8 cellular contexts compared by ENCODE assay signal in genomic region chr6:26026833-26027490, GRCh38.
DNase-seq lines count a peak whose midpoint lies in the region; ATAC-seq and TF ChIP-seq lines count a peak whose summit lies in the region.

No MANE protein-coding gene starts in this region.

- intact Hi-C loops in thyroid gland (cut with DNase I), result no loop called here

- POLR2A ChIA-PET in HEK293T (lab: Yijun Ruan, JAX), result interaction anchor here (0.6 to 16.4 kb wide), 43 partner anchors 10 to 1866 kb away, joined by 3 to 715 read pairs (median 5); a partner anchor contains a TSS

- 0 to 1% methylated on average over 22 to 35 of the region's 44 CpGs for WGBS in gastroesophageal sphincter (ENCODE audit: low coverage in 1 of 2), 2 donors
- 0% methylated on average over 35 to 37 of the region's 44 CpGs for WGBS in thyroid gland, 2 donors

- H3K9me3 ChIP-seq in SJSA1 (replicated peaks) (no peaks in the 10 kb centered on the region), gastroesophageal sphincter (no peaks in the 10 kb centered on the region), thyroid gland (no peaks in the 10 kb centered on the region)

- H3K27me3 ChIP-seq in SJSA1 (replicated peaks) (no peaks in the 10 kb centered on the region), gastroesophageal sphincter (no peaks in the 10 kb centered on the region), thyroid gland (no peaks in the 10 kb centered on the region)

- peaks cover 35% of the 10 kb centered on the region for H3K4me1 ChIP-seq in SJSA1 (replicated peaks)
- peaks cover 2 to 39% (median 11%) of the 10 kb centered on the region in 3 donors for H3K4me1 ChIP-seq in gastroesophageal sphincter
- peaks cover 18 to 19% of the 10 kb centered on the region in 2 donors for H3K4me1 ChIP-seq in thyroid gland

- ATAC-seq in gastroesophageal sphincter, result peak; percentile 73

- H3K4me3 ChIP-seq in SJSA1 (peak overlapping the region; percentile 45), gastroesophageal sphincter (peak overlapping the region; percentile 66 to 69), thyroid gland (replicated peaks in 1 of 3) (peak overlapping the region; percentile 21 to 63 (median 31))

- H3K27ac ChIP-seq in SJSA1, result peak overlapping the region; percentile 95
- H3K27ac ChIP-seq in gastroesophageal sphincter, result peak overlapping the region; percentile 93 to 95 (median 94)
- peak overlapping the region; percentile 85 to 96 (median 91) for H3K27ac ChIP-seq in thyroid gland

- CTCF ChIA-PET in HEK293T (lab: Yijun Ruan, JAX), result interaction anchor here (1.1 to 2.8 kb wide), 5 partner anchors 22 to 38 kb away, joined by 3 to 7 read pairs (median 4); no protein-coding TSS in a partner anchor

- DNase-seq in GDM1 (lab: John Stamatoyannopoulos, UW) (peak; percentile 97), HEK293T (ENCODE audit: extremely low spot score) (peak; percentile 44), NAMALWA (ENCODE audit: low spot score) (peak; percentile 98), SJSA1 (ENCODE audit: low read depth in 1 of 2, low spot score in 2 of 2) (peak; percentile 94 to 96), occipital lobe (lab: John Stamatoyannopoulos, UW) (peak; percentile 59), thyroid gland (peak; percentile 93 to 95)
- peak; percentile 84 for DNase-seq in activated naive CD4-positive, alpha-beta T cell treated with Interleukin-2 at 50 U/mL for 16 hours

- TF ChIP-seq EP300 in gastroesophageal sphincter (IDR thresholded peaks at IDR 0.05), result no peak

- TF ChIP-seq CTCF in gastroesophageal sphincter (IDR thresholded peaks at IDR 0.05) (no peak), thyroid gland (IDR thresholded peaks at IDR 0.05) (no peak)

- H3K36me3 ChIP-seq in SJSA1 (no peaks in the 10 kb centered on the region), gastroesophageal sphincter (no peaks in the 10 kb centered on the region), thyroid gland (no peaks in the 10 kb centered on the region)

- TF ChIP-seq POLR2A in gastroesophageal sphincter (IDR thresholded peaks at IDR 0.05) (peak; percentile 98), thyroid gland (IDR thresholded peaks at IDR 0.05) (peak; percentile 97)

TF ChIP-seq in HEK293T, 16 proteins besides CTCF, POLR2A, EP300 and RAD21:
- TF ChIP-seq SP1 (IDR thresholded peaks at IDR 0.05), result no peak
- no peak for TF ChIP-seq ZNF384 (IDR thresholded peaks at IDR 0.05)
- TF ChIP-seq CTBP1 (IDR thresholded peaks at IDR 0.05; ENCODE audit: borderline replicate concordance), result 0 out of 2 replicates have a peak, but pooled peaks have one; percentile 15
- TF ChIP-seq, protein P1, sequence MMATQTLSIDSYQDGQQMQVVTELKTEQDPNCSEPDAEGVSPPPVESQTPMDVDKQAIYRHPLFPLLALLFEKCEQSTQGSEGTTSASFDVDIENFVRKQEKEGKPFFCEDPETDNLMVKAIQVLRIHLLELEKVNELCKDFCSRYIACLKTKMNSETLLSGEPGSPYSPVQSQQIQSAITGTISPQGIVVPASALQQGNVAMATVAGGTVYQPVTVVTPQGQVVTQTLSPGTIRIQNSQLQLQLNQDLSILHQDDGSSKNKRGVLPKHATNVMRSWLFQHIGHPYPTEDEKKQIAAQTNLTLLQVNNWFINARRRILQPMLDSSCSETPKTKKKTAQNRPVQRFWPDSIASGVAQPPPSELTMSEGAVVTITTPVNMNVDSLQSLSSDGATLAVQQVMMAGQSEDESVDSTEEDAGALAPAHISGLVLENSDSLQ (IDR thresholded peaks at IDR 0.05), result peak; percentile 85
- no peak for TF ChIP-seq BHLHE40 (IDR thresholded peaks at IDR 0.05; ENCODE audit: borderline replicate concordance)
- TF ChIP-seq FOXM1 (IDR thresholded peaks at IDR 0.05; ENCODE audit: borderline replicate concordance), result no peak
- TF ChIP-seq NFRKB (IDR thresholded peaks at IDR 0.05), result 0 out of 2 replicates have a peak, but pooled peaks have one; percentile 33
- TF ChIP-seq ARNT (IDR thresholded peaks at IDR 0.05), result no peak
- TF ChIP-seq FOXK2 (IDR thresholded peaks at IDR 0.05), result no peak
- no peak for TF ChIP-seq SUZ12 (IDR thresholded peaks at IDR 0.05)
- TF ChIP-seq ELF4 (IDR thresholded peaks at IDR 0.05), result peak; percentile 57; the same call in 1 of the 2 replicates
- TF ChIP-seq L3MBTL2 (conservative IDR thresholded peaks at IDR 0.05), result peak; percentile 86
- no peak for TF ChIP-seq TARDBP (IDR thresholded peaks at IDR 0.05)
- TF ChIP-seq HDGF (IDR thresholded peaks at IDR 0.05; ENCODE audit: borderline replicate concordance), result no peak
- TF ChIP-seq LEF1 (IDR thresholded peaks at IDR 0.05; ENCODE audit: borderline replicate concordance), result no peak
- no peak for TF ChIP-seq FOXA1 (IDR thresholded peaks at IDR 0.05)

Comparison
In these comparisons a context has a peak if more than half of its experiments do, and no peak if none do; other contexts are left out.
1. Peak in every context shown above with its lines: DNase-seq, ATAC-seq, H3K4me3 ChIP-seq and H3K27ac ChIP-seq.
2. DNase-seq: peak in every context shown above with its lines; median percentile 98 in NAMALWA; 97 in GDM1; 95 in SJSA1; 94 in thyroid gland; 84 in activated naive CD4-positive, alpha-beta T cell treated with Interleukin-2 at 50 U/mL for 16 hours; 59 in occipital lobe; 44 in HEK293T.